ENCODE assay signal across 13 cellular contexts in the genomic region with DNA sequence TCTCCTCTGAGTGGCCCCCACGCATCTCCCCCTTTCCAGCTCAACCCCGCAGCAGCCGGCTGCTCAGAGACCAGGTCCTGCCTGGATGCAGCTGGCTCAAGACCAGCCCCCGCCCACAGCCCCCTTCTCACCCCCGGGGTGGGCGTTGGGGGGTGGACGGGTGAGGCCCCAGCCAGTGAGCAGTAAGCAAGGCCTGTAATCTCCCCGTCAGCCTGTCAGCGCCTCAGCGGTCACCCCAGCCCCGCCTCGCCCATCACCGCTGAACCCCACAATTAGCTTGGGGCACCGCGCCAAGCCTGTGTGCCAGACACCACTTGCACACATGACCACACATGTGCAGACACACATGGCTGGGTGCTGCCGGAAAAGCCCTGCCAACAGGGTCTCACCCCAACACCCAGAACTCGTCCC. TPM values are rescaled to one million over a fixed set of nuclear protein-coding genes. Genes with fewer than 3 reads are reported as not detected.
DNase-seq lines count a peak whose midpoint lies in the region; TF ChIP-seq lines count a peak whose summit lies in the region.
"Had no signal": no experiment of that assay in that cellular context is flagged by ENCODE, and none has a peak within 500 bp of the region (broad histone marks: within the 10 kb centered on the region; RNA-seq: fewer than 3 reads in every experiment).

No MANE protein-coding gene starts in this region.

- H2BK5ac ChIP-seq in neuronal stem cell (ENCODE audit: low read length), result no peak overlapping the region

- no TSS peak for BruUV-seq in A673 (replicated peaks; lab: Mats Ljungman, UMichigan)

- H2AK5ac ChIP-seq in neuronal stem cell (ENCODE audit: low read depth, low read length), result peak overlapping the region; percentile 79

- no peaks in the 10 kb centered on the region for H3K27me3 ChIP-seq in A673 (replicated peaks; ENCODE audit: insufficient read depth, low read depth, low read length, poor library complexity)
- no peaks in the 10 kb centered on the region for H3K27me3 ChIP-seq in colonic mucosa
- peaks cover 0 to 6% (median 0%) of the 10 kb centered on the region in 3 experiments for H3K27me3 ChIP-seq in neuronal stem cell (ENCODE audit: control insufficient read depth in 3 of 3, insufficient read depth in 3 of 3, low read depth in 1 of 3, low read length in 3 of 3)

- H3K27me3 Mint-ChIP-seq in immature natural killer cell (ENCODE audit: low read depth in 3 of 3), result peaks cover 2 to 9% (median 5%) of the 10 kb centered on the region in 3 donors

- H3K27ac ChIP-seq in A673 (ENCODE audit: low read depth, low read length, poor library complexity, severe bottlenecking) (peak overlapping the region; percentile 50), colonic mucosa (peak overlapping the region; percentile 50), neuronal stem cell (replicated peaks; ENCODE audit: low read length) (no peak overlapping the region)
- H3K27ac ChIP-seq: HL-60 had no signal

- H3K4me1 Mint-ChIP-seq in immature natural killer cell, result no peaks in the 10 kb centered on the region

- POLR2A ChIA-PET in A673 (lab: Charles Lee; ENCODE audit: low non-redundant PET), result no interaction called here

- H3K4me1 ChIP-seq in A673 (ENCODE audit: insufficient read depth, low read length, poor library complexity, severe bottlenecking) (peaks cover 76% of the 10 kb centered on the region), colonic mucosa (peaks cover 89% of the 10 kb centered on the region), neuronal stem cell (ENCODE audit: control insufficient read depth in 2 of 2, insufficient read depth in 1 of 2, low read depth in 1 of 2, low read length in 2 of 2) (peaks cover 24 to 32% of the 10 kb centered on the region in 2 donors)

- DNase-seq in A673 (ENCODE audit: low spot score) (no peak), NAMALWA (ENCODE audit: low spot score) (peak; percentile 82), colonic mucosa (no peak), neuronal stem cell (ENCODE audit: low spot score) (no peak), immature natural killer cell (no peak), CD1c-positive myeloid dendritic cell (ENCODE audit: extremely low spot score) (no peak), AG08396 (ENCODE audit: low spot score) (no peak)
- DNase-seq in stimulated activated naive CD4-positive, alpha-beta T cell (lab: John Stamatoyannopoulos, UW), result no peak
- DNase-seq: activated effector memory CD4-positive, alpha-beta T cell treated with anti-CD3 and anti-CD28 coated beads, Interleukin-2, amount 50 U/mL, for 16 hours; CD4-positive, alpha-beta memory T cell; stimulated activated CD4-positive, alpha-beta T cell treated with anti-CD3 and anti-CD28 coated beads, Interleukin-2, amount 100 ng/mL, for 48 hours; T-helper 9 cell had no signal

- H3K9me3 Mint-ChIP-seq in immature natural killer cell, result no peaks in the 10 kb centered on the region
- H3K9me3 Mint-ChIP-seq: CD4-positive, alpha-beta memory T cell had no signal

- no peaks in the 10 kb centered on the region for H3K36me3 Mint-ChIP-seq in immature natural killer cell
- H3K36me3 Mint-ChIP-seq: CD4-positive, alpha-beta memory T cell had no signal

- intact Hi-C loops in A673 (cut with micrococcal nuclease; ENCODE audit: unreplicated experiment), result no loop called here
- intact Hi-C loops in colonic mucosa (cut with DNase I), result no loop called here

- H3K27ac Mint-ChIP-seq in immature natural killer cell, result no peak overlapping the region
- H3K27ac Mint-ChIP-seq: CD4-positive, alpha-beta memory T cell had no signal

- H2BK120ac ChIP-seq in neuronal stem cell (ENCODE audit: low read depth, low read length), result peak overlapping the region; percentile 91

- H3K4me3 ChIP-seq in A673 (ENCODE audit: low read depth, low read length, poor library complexity, severe bottlenecking) (no peak overlapping the region), colonic mucosa (no peak overlapping the region), neuronal stem cell (ENCODE audit: low read length in 2 of 2) (no peak overlapping the region)

- H2BK12ac ChIP-seq in neuronal stem cell (ENCODE audit: low read length), result no peak overlapping the region

- H4K91ac ChIP-seq in neuronal stem cell (ENCODE audit: low read depth, low read length, poor library complexity), result no peak overlapping the region

- no peak overlapping the region for H3K23ac ChIP-seq in neuronal stem cell (ENCODE audit: low read depth, low read length, poor library complexity)

- peaks cover 64% of the 10 kb centered on the region for H3K79me1 ChIP-seq in neuronal stem cell (ENCODE audit: low read depth, low read length)

- no peak overlapping the region for H4K8ac ChIP-seq in neuronal stem cell (ENCODE audit: low read depth, low read length)

- H2AFZ ChIP-seq in neuronal stem cell (ENCODE audit: low read length), result no peak overlapping the region

- no CpG with 5 or more reads among the region's 17 CpGs for WGBS in neuronal stem cell (ENCODE audit: extremely low coverage in 2 of 2, insufficient read length in 2 of 2, insufficient replicate concordance in 1 of 2), 2 donors

- peak overlapping the region; percentile 27 for H3K18ac ChIP-seq in neuronal stem cell (ENCODE audit: low read length)

- no peak overlapping the region for H3K4ac ChIP-seq in neuronal stem cell (ENCODE audit: low read length)

- TF ChIP-seq CTCF in A673 (conservative IDR thresholded peaks at IDR 0.05; ENCODE audit: low read depth, low read length), result no peak
- TF ChIP-seq CTCF in colonic mucosa (IDR thresholded peaks at IDR 0.05), result no peak

- peak overlapping the region; percentile 94 for H3K14ac ChIP-seq in neuronal stem cell (ENCODE audit: low read length)

- no peak overlapping the region for H3K4me2 ChIP-seq in neuronal stem cell (ENCODE audit: insufficient read depth, low read length, poor library complexity, severe bottlenecking)

- H3K9me3 ChIP-seq in A673 (ENCODE audit: low read depth, low read length, poor library complexity, severe bottlenecking), result no peaks in the 10 kb centered on the region
- H3K9me3 ChIP-seq in colonic mucosa, result no peaks in the 10 kb centered on the region
- no peaks in the 10 kb centered on the region for H3K9me3 ChIP-seq in neuronal stem cell (replicated peaks in 1 of 2; ENCODE audit: control insufficient read depth in 2 of 2, insufficient read depth in 1 of 2, low read depth in 1 of 2, low read length in 2 of 2)

- no peak overlapping the region for H2BK15ac ChIP-seq in neuronal stem cell (ENCODE audit: low read length)

- CTCF ChIA-PET in A673 (lab: Charles Lee), result no interaction called here

- no peak overlapping the region for H3K4me3 Mint-ChIP-seq in immature natural killer cell
- H3K4me3 Mint-ChIP-seq: CD4-positive, alpha-beta memory T cell had no signal

- H3K9ac ChIP-seq in colonic mucosa (ENCODE audit: low read depth in 2 of 2, low read length in 2 of 2) (peak overlapping the region; percentile 58 to 96), neuronal stem cell (ENCODE audit: low read depth, low read length, poor library complexity) (no peak overlapping the region)

- H3K36me3 ChIP-seq in A673 (ENCODE audit: insufficient read depth, low read length, poor library complexity, severe bottlenecking), result peaks cover 7% of the 10 kb centered on the region
- H3K36me3 ChIP-seq in colonic mucosa, result no peaks in the 10 kb centered on the region
- H3K36me3 ChIP-seq in neuronal stem cell (replicated peaks in 1 of 2; ENCODE audit: control insufficient read depth in 2 of 2, insufficient read depth in 2 of 2, low read length in 2 of 2), result peaks cover 2 to 64% of the 10 kb centered on the region in 2 donors

RNA-seq across cellular contexts. Expression of a gene that starts 5.9 kb away (rescaled TPM):
- total RNA-seq in A673 (2021) (155 and 173 TPM in 2 replicates), colonic mucosa (100 to 1,000 TPM; 270 to 339 TPM)
- 71.0 TPM for polyA plus RNA-seq in neuronal stem cell (2013, experiment 1 of 2)
- polyA plus RNA-seq in neuronal stem cell (2013, experiment 2 of 2), result 69.8 TPM
- 1 to 10 TPM in 2 of 3 donors, not detected in 1; 1.1 to 1.6 TPM for polyA plus RNA-seq in immature natural killer cell

RNA-seq across cellular contexts. Expression of a gene that starts 25.2 kb away (rescaled TPM):
- total RNA-seq in A673 (2021), result 5.3 and 10.8 TPM in 2 replicates
- 1 to 10 TPM; 2.4 to 4.0 TPM for total RNA-seq in colonic mucosa
- polyA plus RNA-seq in neuronal stem cell (2013, experiment 1 of 2), result 12.7 TPM
- 11.7 TPM for polyA plus RNA-seq in neuronal stem cell (2013, experiment 2 of 2)
- polyA plus RNA-seq in immature natural killer cell, result under 1 TPM in 2 of 3 donors, not detected in 1; 0.23 to 0.34 TPM

RNA-seq across cellular contexts. Expression of a gene that starts 31.4 kb away (rescaled TPM):
- 5.4 and 10.4 TPM in 2 replicates for total RNA-seq in A673 (2021)
- total RNA-seq in colonic mucosa, result 1 to 10 TPM; 1.3 to 1.9 TPM
- 4.0 TPM for polyA plus RNA-seq in neuronal stem cell (2013, experiment 1 of 2)
- polyA plus RNA-seq in neuronal stem cell (2013, experiment 2 of 2), result 3.6 TPM
- under 1 TPM in 2 of 3 donors, not detected in 1; 0.12 to 0.22 TPM for polyA plus RNA-seq in immature natural killer cell

RNA-seq across cellular contexts. Expression of a gene that starts 40.1 kb away (rescaled TPM):
- total RNA-seq in A673 (2021) (20.8 and 27.5 TPM in 2 replicates), colonic mucosa (1 to 10 TPM; 2.0 to 2.6 TPM)
- 28.8 TPM for polyA plus RNA-seq in neuronal stem cell (2013, experiment 1 of 2)
- polyA plus RNA-seq in neuronal stem cell (2013, experiment 2 of 2), result 28.1 TPM
- polyA plus RNA-seq in immature natural killer cell, result under 1 TPM in 2 of 3 donors, not detected in 1; 0.13 to 0.31 TPM

RNA-seq across cellular contexts. Expression of a gene that starts 41.5 kb away (rescaled TPM):
- 64.6 and 66.7 TPM in 2 replicates for total RNA-seq in A673 (2021)
- total RNA-seq in colonic mucosa, result 10 to 100 TPM; 34.1 to 55.9 TPM
- 26.8 TPM for polyA plus RNA-seq in neuronal stem cell (2013, experiment 1 of 2)
- 24.9 TPM for polyA plus RNA-seq in neuronal stem cell (2013, experiment 2 of 2)
- 10 to 100 TPM; 13.5 to 43.5 (median 19.6) TPM for polyA plus RNA-seq in immature natural killer cell
